Comparison of ENCODE assay signal across 8 cellular contexts in genomic region chr6:6749791-6750434, GRCh38.
DNase-seq lines count a peak whose midpoint lies in the region; ATAC-seq and TF ChIP-seq lines count a peak whose summit lies in the region.

No MANE protein-coding gene starts in this region.

- H3K27me3 ChIP-seq in HUES48 (ENCODE audit: control insufficient read depth, insufficient read depth, low read length) (no peaks in the 10 kb centered on the region), esophagus (ENCODE audit: control insufficient read depth in 1 of 2, insufficient read depth in 2 of 2, low read length in 2 of 2) (no peaks in the 10 kb centered on the region)

- in situ Hi-C loops in ACHN (cut with HindIII; ENCODE audit: low pct_ligation_motif_present, low pct_unique_long_range_greater_than_20kb, low sequenced_read_pairs) = no loop called here

- 0 out of 2 replicates have a peak overlapping the region, but pooled peaks have one; percentile 6 for H3K27ac Mint-ChIP-seq in WTC11

- H3K9me3 ChIP-seq in HUES48 (ENCODE audit: control insufficient read depth, insufficient read depth, low read length) = no peaks in the 10 kb centered on the region
- peaks cover 0 to 4% of the 10 kb centered on the region in 2 donors for H3K9me3 ChIP-seq in esophagus (ENCODE audit: control insufficient read depth in 2 of 2, insufficient read depth in 1 of 2, low read depth in 1 of 2, low read length in 1 of 2)

- no peaks in the 10 kb centered on the region for H3K27me3 Mint-ChIP-seq in WTC11 (ENCODE audit: low read depth)

- H3K9ac ChIP-seq in HUES48 (ENCODE audit: low read depth, low read length) = no peak overlapping the region

- no peaks in the 10 kb centered on the region for H3K36me3 ChIP-seq in HUES48 (ENCODE audit: control insufficient read depth, insufficient read depth, low read length)
- no peaks in the 10 kb centered on the region for H3K36me3 ChIP-seq in esophagus (ENCODE audit: control insufficient read depth in 2 of 2, insufficient read depth in 2 of 2, low read length in 1 of 2)

- CTCF ChIA-PET in WTC11 (lab: Charles Lee) = interaction anchor here (0.7 to 2.3 kb wide), 8 partner anchors 7 to 489 kb away, joined by 3 to 12 read pairs (median 4); no protein-coding TSS in a partner anchor

- H3K36me3 Mint-ChIP-seq in WTC11 = no peaks in the 10 kb centered on the region

- H3K4me3 ChIP-seq in HUES48 (ENCODE audit: low read depth, low read length) (no peak overlapping the region), esophagus (ENCODE audit: low read depth in 1 of 2, low read length in 2 of 2) (no peak overlapping the region)

- WGBS in esophagus, 2 donors = 37 to 45% methylated on average over 16 of the region's 16 CpGs

- POLR2A ChIA-PET in WTC11 (lab: Charles Lee) = interaction anchor here (1.4 kb wide), 1 partner anchor 9 kb away, joined by 4 read pairs; no protein-coding TSS in a partner anchor

- peak overlapping the region; percentile 7; the same call in 1 of the 2 replicates for H3K4me3 Mint-ChIP-seq in WTC11

- H3K9me3 Mint-ChIP-seq in WTC11 = peaks cover 5% of the 10 kb centered on the region

- TF ChIP-seq CTCF in WTC11 (IDR thresholded peaks at IDR 0.05) = no peak

- ATAC-seq in WTC11 (peak; percentile 78), HG03520 (IDR thresholded peaks at IDR 0.05; ENCODE audit: unreplicated experiment) (no peak)

- H3K27ac ChIP-seq in HUES48 (ENCODE audit: low read depth, low read length) (peak overlapping the region; percentile 77), esophagus (ENCODE audit: low read depth in 2 of 2, low read length in 1 of 2) (peak overlapping the region; percentile 52 to 77), substantia nigra (ENCODE audit: low read depth, low read length, poor library complexity, severe bottlenecking) (peak overlapping the region; percentile 17)

- peaks cover 25% of the 10 kb centered on the region for H3K4me1 Mint-ChIP-seq in WTC11

- H3K4me1 ChIP-seq in HUES48 (ENCODE audit: control insufficient read depth, insufficient read depth, low read length) (peaks cover 11% of the 10 kb centered on the region), esophagus (ENCODE audit: control insufficient read depth in 2 of 2, insufficient read depth in 2 of 2, low read length in 1 of 2) (peaks cover 3 to 17% of the 10 kb centered on the region in 2 donors)

- DNase-seq in ACHN (peak; percentile 64), WTC11 (ENCODE audit: low spot score) (no peak), myocyte (ENCODE audit: low read depth) (peak; percentile 87), substantia nigra (lab: John Stamatoyannopoulos, UW) (peak in 20 of 49 donors; percentile 11 to 55 (median 28)), NCI-H2081 treated with DMSO at 0.1 percent for 48 hours (lab: John Stamatoyannopoulos, UW) (no peak)

TF ChIP-seq in WTC11, 78 proteins besides CTCF, POLR2A, EP300 and RAD21:
- TF ChIP-seq FOXP1 (CRISPR knock-in tag; IDR thresholded peaks at IDR 0.05; ENCODE audit: borderline replicate concordance) (peak; percentile 42; the same call in 1 of the 2 replicates), OVOL2 (CRISPR knock-in tag; IDR thresholded peaks at IDR 0.05; ENCODE audit: borderline replicate concordance) (no peak), E2F4 (CRISPR knock-in tag; IDR thresholded peaks at IDR 0.05; ENCODE audit: borderline replicate concordance, low read depth) (no peak), ZNF138 (CRISPR knock-in tag; conservative IDR thresholded peaks at IDR 0.05) (no peak), FOXP4 (CRISPR knock-in tag; IDR thresholded peaks at IDR 0.05) (peak; percentile 58; the same call in 1 of the 2 replicates)
TF ChIP-seq in WTC11: peak in this region for 2.

Comparison
In these comparisons a context has a peak if more than half of its experiments do, and no peak if none do; other contexts are left out.
1. DNase-seq: peak in ACHN (single experiment) and myocyte (single experiment); none in WTC11 (single experiment) and NCI-H2081 treated with DMSO at 0.1 percent for 48 hours (single experiment).
2. H3K27ac ChIP-seq: peak in every context shown above with its lines; median percentile 77 in HUES48; 64 in esophagus; 17 in substantia nigra.